In genomic region chr7:74604326-74605020, GRCh38 we compare ENCODE assay signal across 1 cellular context.
TF ChIP-seq lines count a peak whose summit lies in the region.

No MANE protein-coding gene starts in this region.

TF ChIP-seq in HepG2, 621 proteins besides CTCF, POLR2A, EP300 and RAD21 (continued from another document):
- TF ChIP-seq RERE (CRISPR knock-in tag; IDR thresholded peaks at IDR 0.05; ENCODE audit: low read depth): no peak
- no peak for TF ChIP-seq NCOA2 (CRISPR knock-in tag; IDR thresholded peaks at IDR 0.05)
- no peak for TF ChIP-seq ZBTB7A (CRISPR knock-in tag; IDR thresholded peaks at IDR 0.05)
